Comparison of ENCODE assay signal across 2 cellular contexts in the genomic region with DNA sequence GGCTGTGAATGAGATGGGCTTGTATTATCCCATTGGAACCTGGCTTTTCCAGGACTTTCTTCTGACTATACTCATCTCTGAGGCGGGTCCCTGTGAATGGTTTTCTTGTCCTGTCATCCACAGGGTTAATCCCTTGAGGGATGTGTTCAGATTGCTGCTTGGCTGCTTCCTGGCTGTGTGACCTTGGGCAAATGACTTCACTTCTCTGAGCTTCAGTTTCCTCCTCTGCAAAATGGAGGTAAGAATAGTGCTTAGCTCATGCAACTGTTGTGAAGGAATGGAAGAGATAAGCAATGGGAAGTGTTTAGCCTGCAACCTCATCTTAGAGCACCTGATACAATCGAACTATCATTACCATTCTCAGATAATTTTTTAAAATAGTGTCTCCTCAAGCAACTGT.
TF ChIP-seq lines count a peak whose summit lies in the region.

No MANE protein-coding gene starts in this region.

TF ChIP-seq in HEK293, 187 proteins besides CTCF, POLR2A, EP300 and RAD21:
- TF ChIP-seq, protein P1, sequence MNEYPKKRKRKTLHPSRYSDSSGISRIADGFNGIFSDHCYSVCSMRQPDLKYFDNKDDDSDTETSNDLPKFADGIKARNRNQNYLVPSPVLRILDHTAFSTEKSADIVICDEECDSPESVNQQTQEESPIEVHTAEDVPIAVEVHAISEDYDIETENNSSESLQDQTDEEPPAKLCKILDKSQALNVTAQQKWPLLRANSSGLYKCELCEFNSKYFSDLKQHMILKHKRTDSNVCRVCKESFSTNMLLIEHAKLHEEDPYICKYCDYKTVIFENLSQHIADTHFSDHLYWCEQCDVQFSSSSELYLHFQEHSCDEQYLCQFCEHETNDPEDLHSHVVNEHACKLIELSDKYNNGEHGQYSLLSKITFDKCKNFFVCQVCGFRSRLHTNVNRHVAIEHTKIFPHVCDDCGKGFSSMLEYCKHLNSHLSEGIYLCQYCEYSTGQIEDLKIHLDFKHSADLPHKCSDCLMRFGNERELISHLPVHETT (tag by site-specific recombination; IDR thresholded peaks at IDR 0.05): no peak
- TF ChIP-seq ZNF768 (tag by site-specific recombination; IDR thresholded peaks at IDR 0.05): peak; percentile 51; the same call in 1 of the 2 replicates
- no peak for TF ChIP-seq ZNF214 (tag by site-specific recombination; IDR thresholded peaks at IDR 0.05; ENCODE audit: borderline replicate concordance)

TF ChIP-seq in K562, 482 proteins besides CTCF, POLR2A, EP300 and RAD21:
- TF ChIP-seq ZFP36 (IDR thresholded peaks at IDR 0.05; ENCODE audit: low read depth, low read length, partially characterized antibody): peak; percentile 87
- TF ChIP-seq RBM25 (IDR thresholded peaks at IDR 0.05; ENCODE audit: low read depth, low read length, severe bottlenecking): peak; percentile 95
- TF ChIP-seq ZBTB8A (IDR thresholded peaks at IDR 0.05; ENCODE audit: partially characterized antibody): no peak
- no peak for TF ChIP-seq UBTF (IDR thresholded peaks at IDR 0.05; ENCODE audit: borderline replicate concordance in 1 of 2, low read depth in 2 of 2, low read length in 2 of 2)
- TF ChIP-seq TCF7L2 (IDR thresholded peaks at IDR 0.05; ENCODE audit: low read depth, low read length): no peak
- no peak for TF ChIP-seq POLR3G (IDR thresholded peaks at IDR 0.05; ENCODE audit: extremely low read depth, insufficient read length, insufficient replicate concordance)
- 0 out of 2 replicates have a peak, but pooled peaks have one; percentile 5 for TF ChIP-seq CBFA2T3 (IDR thresholded peaks at IDR 0.05)
- TF ChIP-seq SMARCA5 (IDR thresholded peaks at IDR 0.05): peak; percentile 18; the same call in 1 of the 2 replicates
- TF ChIP-seq ZNF644 (tag; IDR thresholded peaks at IDR 0.05; ENCODE audit: low read depth): no peak
- TF ChIP-seq ADNP (tag; IDR thresholded peaks at IDR 0.05): peak; percentile 43; the same call in 1 of the 2 replicates
- no peak for TF ChIP-seq CHD7 (IDR thresholded peaks at IDR 0.05; ENCODE audit: low read depth, low read length)
- TF ChIP-seq HDAC2 (IDR thresholded peaks at IDR 0.05): peak; percentile 56; the same call in 1 of the 2 replicates
- TF ChIP-seq ZNF707 (CRISPR knock-in tag; conservative IDR thresholded peaks at IDR 0.05): no peak
- TF ChIP-seq YBX1 (IDR thresholded peaks at IDR 0.05): no peak
- TF ChIP-seq CBX1 (IDR thresholded peaks at IDR 0.05; ENCODE audit: low read depth): peak; percentile 56; the same call in 1 of the 2 replicates
- TF ChIP-seq ZNF165 (CRISPR knock-in tag; IDR thresholded peaks at IDR 0.05; ENCODE audit: borderline replicate concordance): no peak
- TF ChIP-seq RCOR1 (IDR thresholded peaks at IDR 0.05; ENCODE audit: borderline replicate concordance in 1 of 2, low read depth in 2 of 2, low read length in 2 of 2): peak in 1 of 2 experiments; percentile 66; a peak in 1 of 4 replicates
- TF ChIP-seq KDM1A (IDR thresholded peaks at IDR 0.05): peak; percentile 56 to 66; a peak in 2 of 4 replicates
- peak; percentile 92 for TF ChIP-seq BCOR (IDR thresholded peaks at IDR 0.05)
- no peak for TF ChIP-seq FOS (IDR thresholded peaks at IDR 0.05; ENCODE audit: extremely low read depth, insufficient read length)
- peak; percentile 19; the same call in 1 of the 2 replicates for TF ChIP-seq NFE2 (IDR thresholded peaks at IDR 0.05; ENCODE audit: low read depth)
